In genomic region chr17:1002412-1002753, GRCh38 we compare ENCODE assay signal across 1 cellular context.
TF ChIP-seq lines count a peak whose summit lies in the region.

No MANE protein-coding gene starts in this region.

TF ChIP-seq in K562, 482 proteins besides CTCF, POLR2A, EP300 and RAD21:
- no peak for TF ChIP-seq ZNF280A (IDR thresholded peaks at IDR 0.05; ENCODE audit: low read depth, partially characterized antibody)
- no peak for TF ChIP-seq RFX7 (CRISPR knock-in tag; IDR thresholded peaks at IDR 0.05)
- TF ChIP-seq PTRF (tag; IDR thresholded peaks at IDR 0.05) = no peak
- TF ChIP-seq TFE3 (CRISPR knock-in tag; IDR thresholded peaks at IDR 0.05) = no peak
- TF ChIP-seq NEUROD1 (IDR thresholded peaks at IDR 0.05; ENCODE audit: borderline replicate concordance, low read depth, low read length, partially characterized antibody) = no peak
- no peak for TF ChIP-seq SRSF3 (IDR thresholded peaks at IDR 0.05; ENCODE audit: insufficient read depth, low read length)
- TF ChIP-seq HDAC3 (IDR thresholded peaks at IDR 0.05; ENCODE audit: borderline replicate concordance, partially characterized antibody) = no peak
- no peak for TF ChIP-seq STAT5B (CRISPR knock-in tag; IDR thresholded peaks at IDR 0.05)
- no peak for TF ChIP-seq NR0B1 (IDR thresholded peaks at IDR 0.05; ENCODE audit: partially characterized antibody)
- TF ChIP-seq MYBL2 (IDR thresholded peaks at IDR 0.05; ENCODE audit: low read depth) = no peak
- no peak for TF ChIP-seq MYBL2 (CRISPR knock-in tag; IDR thresholded peaks at IDR 0.05; ENCODE audit: borderline replicate concordance)
- no peak for TF ChIP-seq CCAR2 (IDR thresholded peaks at IDR 0.05; ENCODE audit: low read depth, low read length)
- no peak for TF ChIP-seq RB1 (IDR thresholded peaks at IDR 0.05; ENCODE audit: low read depth)
- TF ChIP-seq IRF9 (tag; IDR thresholded peaks at IDR 0.05) = no peak
- TF ChIP-seq TAF7 (tag; IDR thresholded peaks at IDR 0.05) = no peak
- TF ChIP-seq SIX5 (IDR thresholded peaks at IDR 0.05; ENCODE audit: borderline replicate concordance in 1 of 2, insufficient read depth in 1 of 2, low read depth in 1 of 2, low read length in 2 of 2) = no peak
